Comparison of ENCODE assay signal across 18 cellular contexts in the genomic region with DNA sequence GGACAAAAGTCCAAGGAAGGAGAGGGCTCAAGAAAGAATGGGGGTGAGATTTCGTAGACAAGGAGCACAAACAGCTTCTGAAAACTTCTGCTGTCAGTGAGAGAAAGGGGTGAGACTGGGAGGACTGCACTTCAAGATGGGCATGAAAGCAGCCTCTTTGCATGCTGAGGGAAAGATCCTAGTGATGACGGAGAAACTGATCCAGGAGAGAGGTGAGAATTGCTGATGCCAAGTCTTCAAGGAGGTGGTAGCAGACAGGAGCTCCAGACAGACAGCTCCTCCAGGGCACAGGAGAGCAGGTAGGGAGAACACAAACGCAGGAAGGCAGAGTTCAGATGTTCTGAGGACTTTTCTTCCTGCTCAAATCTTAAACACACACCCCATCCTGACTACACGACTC.
DNase-seq lines count a peak whose midpoint lies in the region; ATAC-seq and TF ChIP-seq lines count a peak whose summit lies in the region.
"Had no signal": no experiment of that assay in that cellular context is flagged by ENCODE, and none has a peak within 500 bp of the region (broad histone marks: within the 10 kb centered on the region; RNA-seq: fewer than 3 reads in every experiment).

No MANE protein-coding gene starts in this region.

- H3K79me2 ChIP-seq in OCI-LY1 (ENCODE audit: insufficient read depth, low read length), result no peaks in the 10 kb centered on the region
- H3K79me2 ChIP-seq in SU-DHL-6 (ENCODE audit: insufficient read depth, low read length), result no peaks in the 10 kb centered on the region

- H2AFZ ChIP-seq in OCI-LY1 (ENCODE audit: low read length) (no peak overlapping the region), SU-DHL-6 (ENCODE audit: low read depth, low read length, severe bottlenecking) (no peak overlapping the region)

- H3K9me2 ChIP-seq in OCI-LY1 (ENCODE audit: low read depth, low read length) (no peaks in the 10 kb centered on the region), SU-DHL-6 (replicated peaks; ENCODE audit: insufficient read depth, low read length) (no peaks in the 10 kb centered on the region)

- TF ChIP-seq CTCF in HEK293 (tag by site-specific recombination; IDR thresholded peaks at IDR 0.05) (no peak), OCI-LY1 (IDR thresholded peaks at IDR 0.05; ENCODE audit: low read length) (no peak), SU-DHL-6 (IDR thresholded peaks at IDR 0.05; ENCODE audit: insufficient read depth, low read length, poor library complexity, severe bottlenecking) (no peak)

- H3K9me3 ChIP-seq in HEK293 (ENCODE audit: control insufficient read depth, insufficient read depth, low read depth, low read length) (no peaks in the 10 kb centered on the region), OCI-LY1 (ENCODE audit: low read length) (0 out of 2 replicates have a peak, but pooled peaks cover 4% of the 10 kb centered on the region), SU-DHL-6 (ENCODE audit: insufficient read depth, low read length) (no peaks in the 10 kb centered on the region)
- H3K9me3 ChIP-seq: BE2C had no signal

- H3F3A ChIP-seq in OCI-LY1 (ENCODE audit: insufficient read depth, low read length), result no peaks in the 10 kb centered on the region
- no peaks in the 10 kb centered on the region for H3F3A ChIP-seq in SU-DHL-6 (ENCODE audit: insufficient read depth)

- H4K20me1 ChIP-seq in OCI-LY1 (ENCODE audit: insufficient read depth, low read length), result no peaks in the 10 kb centered on the region
- no peaks in the 10 kb centered on the region for H4K20me1 ChIP-seq in SU-DHL-6 (ENCODE audit: low read depth, low read length)
- H4K20me1 ChIP-seq: BLaER1 had no signal

- no peak overlapping the region for H3K27ac ChIP-seq in HEK293 (ENCODE audit: extremely low read depth, low read depth, low read length)
- H3K27ac ChIP-seq in OCI-LY1 (ENCODE audit: low read depth, low read length, poor library complexity, severe bottlenecking), result peak overlapping the region; percentile 83
- H3K27ac ChIP-seq in SU-DHL-6 (ENCODE audit: low read depth, low read length), result peak overlapping the region; percentile 26
- H3K27ac ChIP-seq: BLaER1 had no signal

- no peak overlapping the region for H3K4me3 ChIP-seq in HEK293 (ENCODE audit: low read depth, low read length)
- no peak overlapping the region for H3K4me3 ChIP-seq in OCI-LY1 (ENCODE audit: low read depth, low read length, poor library complexity, severe bottlenecking)
- H3K4me3 ChIP-seq in SU-DHL-6 (ENCODE audit: insufficient read depth, low read length, poor library complexity, severe bottlenecking), result no peak overlapping the region
- H3K4me3 ChIP-seq: BLaER1 had no signal

- no peak for ATAC-seq in HG03108 (IDR thresholded peaks at IDR 0.05; ENCODE audit: unreplicated experiment)
- no peak for ATAC-seq in HG03354 (IDR thresholded peaks at IDR 0.05; ENCODE audit: poor library complexity, severe bottlenecking, unreplicated experiment)

- no peak for DNase-seq in NCI-H1694 treated with DMSO at 0.1 percent for 48 hours (lab: John Stamatoyannopoulos, UW)
- DNase-seq: 8988T; ACHN; BE2C; C1 segment of cervical spinal cord; CD4-positive, alpha-beta memory T cell; CD4-positive, CD25-positive, alpha-beta regulatory T cell; CD8-positive, alpha-beta memory T cell; COR-L47; DMS 273 treated with DMSO at 0.1 percent for 48 hours; DMS79 treated with DMSO at 0.1 percent for 48 hours; GF-D8 had no signal

- no peaks in the 10 kb centered on the region for H3K36me3 ChIP-seq in HEK293 (ENCODE audit: control insufficient read depth in 2 of 2, insufficient read depth in 1 of 2, low read length in 2 of 2)
- no peaks in the 10 kb centered on the region for H3K36me3 ChIP-seq in OCI-LY1 (ENCODE audit: insufficient read depth, low read length)
- H3K36me3 ChIP-seq in SU-DHL-6 (ENCODE audit: low read length), result no peaks in the 10 kb centered on the region
- H3K36me3 ChIP-seq: BE2C, BLaER1 had no signal

- H3K9ac ChIP-seq in OCI-LY1 (ENCODE audit: low read length), result peak overlapping the region; percentile 19; the same call in 1 of the 2 replicates
- H3K9ac ChIP-seq in SU-DHL-6 (ENCODE audit: low read length), result peak overlapping the region; percentile 4; the same call in 1 of the 2 replicates
- H3K9ac ChIP-seq: BLaER1 had no signal

- CTCF ChIA-PET in HEK293 (lab: Yijun Ruan, JAX), result interaction anchor here (0.6 kb wide), 1 partner anchor 57 kb away, joined by 5 read pairs; no protein-coding TSS in a partner anchor

- no peaks in the 10 kb centered on the region for H3K27me3 ChIP-seq in OCI-LY1 (ENCODE audit: insufficient read depth, low read length)
- H3K27me3 ChIP-seq in SU-DHL-6 (ENCODE audit: low read length), result no peaks in the 10 kb centered on the region
- H3K27me3 ChIP-seq: BE2C, BLaER1 had no signal

- peaks cover 11% of the 10 kb centered on the region for H3K4me1 ChIP-seq in HEK293 (ENCODE audit: control insufficient read depth, insufficient read depth, low read length)
- peaks cover 43% of the 10 kb centered on the region for H3K4me1 ChIP-seq in OCI-LY1 (ENCODE audit: insufficient read depth, low read length, severe bottlenecking)
- H3K4me1 ChIP-seq: BE2C had no signal

- POLR2A ChIA-PET in HEK293 (lab: Yijun Ruan, JAX), result no interaction called here

- H3K4me2 ChIP-seq in OCI-LY1 (ENCODE audit: low read length), result peak overlapping the region; percentile 34; the same call in 1 of the 2 replicates
- peak overlapping the region; percentile 35 for H3K4me2 ChIP-seq in SU-DHL-6 (ENCODE audit: low read depth, low read length, poor library complexity, severe bottlenecking)
- H3K4me2 ChIP-seq: BLaER1 had no signal

TF ChIP-seq in HEK293, 187 proteins besides CTCF, POLR2A, EP300 and RAD21:
- TF ChIP-seq OSR2 (tag by site-specific recombination; IDR thresholded peaks at IDR 0.05), result 0 out of 2 replicates have a peak, but pooled peaks have one; percentile 13
- TF ChIP-seq, protein P1, sequence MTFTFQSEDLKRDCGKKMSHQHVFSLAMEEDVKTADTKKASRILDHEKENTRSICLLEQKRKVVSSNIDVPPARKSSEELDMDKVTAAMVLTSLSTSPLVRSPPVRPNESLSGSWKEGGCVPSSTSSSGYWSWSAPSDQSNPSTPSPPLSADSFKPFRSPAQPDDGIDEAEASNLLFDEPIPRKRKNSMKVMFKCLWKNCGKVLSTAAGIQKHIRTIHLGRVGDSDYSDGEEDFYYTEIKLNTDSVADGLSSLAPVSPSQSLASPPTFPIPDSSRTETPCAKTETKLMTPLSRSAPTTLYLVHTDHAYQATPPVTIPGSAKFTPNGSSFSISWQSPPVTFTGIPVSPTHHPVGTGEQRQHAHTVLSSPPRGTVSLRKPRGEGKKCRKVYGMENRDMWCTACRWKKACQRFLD (tag by site-specific recombination; IDR thresholded peaks at IDR 0.05), result no peak
- no peak for TF ChIP-seq REPIN1 (tag by site-specific recombination; IDR thresholded peaks at IDR 0.05; ENCODE audit: low read depth)
- peak; percentile 62; the same call in 1 of the 2 replicates for TF ChIP-seq ZBTB17 (tag by site-specific recombination; IDR thresholded peaks at IDR 0.05)
